In genomic region chr4:35754047-35754446, GRCh38 we compare ENCODE assay signal across 33 cellular contexts.
DNase-seq lines count a peak whose midpoint lies in the region; ATAC-seq, FAIRE-seq and TF ChIP-seq lines count a peak whose summit lies in the region.
"Had no signal": no experiment of that assay in that cellular context is flagged by ENCODE, and none has a peak within 500 bp of the region (broad histone marks: within the 10 kb centered on the region; RNA-seq: fewer than 3 reads in every experiment).

No MANE protein-coding gene starts in this region.

- in situ Hi-C loops in HepG2 (cut with HindIII; ENCODE audit: extremely low pct_ligation_motif_present, low pct_unique_long_range_greater_than_20kb): no loop called here

- H3K36me3 ChIP-seq in HepG2 (replicated peaks in 1 of 2; ENCODE audit: control insufficient read depth in 1 of 2, insufficient read depth in 2 of 2, low read length in 2 of 2): no peaks in the 10 kb centered on the region
- no peaks in the 10 kb centered on the region for H3K36me3 ChIP-seq in liver (ENCODE audit: control insufficient read depth in 4 of 4, insufficient read depth in 3 of 4, low read depth in 1 of 4, low read length in 3 of 4)
- no peaks in the 10 kb centered on the region for H3K36me3 ChIP-seq in right lobe of liver
- H3K36me3 ChIP-seq: BE2C; BLaER1; BLaER1 treated with 17β-estradiol and CSF1 and Interleukin-3, amounts not matched to agents 10 nM and 100 nM had no signal

- no peaks in the 10 kb centered on the region for H3K27me3 ChIP-seq in HepG2 (ENCODE audit: control insufficient read depth in 1 of 2, insufficient read depth in 2 of 2, low read length in 2 of 2)
- H3K27me3 ChIP-seq in liver (ENCODE audit: control insufficient read depth in 4 of 4, insufficient read depth in 4 of 4, low read length in 3 of 4): no peaks in the 10 kb centered on the region
- no peaks in the 10 kb centered on the region for H3K27me3 ChIP-seq in right lobe of liver
- H3K27me3 ChIP-seq: BE2C; BLaER1; BLaER1 treated with 17β-estradiol and CSF1 and Interleukin-3, amounts not matched to agents 10 nM and 100 nM had no signal

- H3K4me3 ChIP-seq in HepG2 (replicated peaks in 1 of 3; ENCODE audit: insufficient read depth in 1 of 3, low read depth in 2 of 3, low read length in 3 of 3): no peak overlapping the region
- no peak overlapping the region for H3K4me3 ChIP-seq in liver (ENCODE audit: low read depth in 1 of 3, low read length in 3 of 3)
- no peak overlapping the region for H3K4me3 ChIP-seq in right lobe of liver
- H3K4me3 ChIP-seq: A549; BLaER1; BLaER1 treated with 17β-estradiol and CSF1 and Interleukin-3, amounts not matched to agents 10 nM and 100 nM had no signal

- H3K9me3 ChIP-seq in HepG2 (ENCODE audit: low read length): peaks cover 9% of the 10 kb centered on the region; the same call in 1 of the 2 replicates
- H3K9me3 ChIP-seq in liver (ENCODE audit: control insufficient read depth in 4 of 4, low read length in 3 of 4): no peaks in the 10 kb centered on the region
- H3K9me3 ChIP-seq in right lobe of liver: no peaks in the 10 kb centered on the region
- H3K9me3 ChIP-seq: A549, BE2C, BLaER1, Caco-2 had no signal

- TF ChIP-seq RAD21 in HepG2 (CRISPR knock-in tag; IDR thresholded peaks at IDR 0.05) (no peak), liver (IDR thresholded peaks at IDR 0.05) (no peak)

- CTCF ChIA-PET in HepG2 (lab: Yijun Ruan, JAX; ENCODE audit: low intra/inter-chr PET ratio, low total read pairs): no interaction called here

- TF ChIP-seq EP300 in HepG2 (IDR thresholded peaks at IDR 0.05; ENCODE audit: low read depth in 2 of 2, low read length in 2 of 2): peak in 1 of 2 experiments; percentile 58; a peak in 1 of 4 replicates
- TF ChIP-seq EP300 in HepG2 (CRISPR knock-in tag; IDR thresholded peaks at IDR 0.05; ENCODE audit: borderline replicate concordance): no peak

- TF ChIP-seq CTCF in HepG2 (CRISPR knock-in tag; IDR thresholded peaks at IDR 0.05) (no peak), liver (IDR thresholded peaks at IDR 0.05; ENCODE audit: low read depth, low read length, missing input control) (no peak), right lobe of liver (IDR thresholded peaks at IDR 0.05) (no peak)

- H4K20me1 ChIP-seq in HepG2 (ENCODE audit: insufficient read depth, low read length): no peaks in the 10 kb centered on the region
- H4K20me1 ChIP-seq: BLaER1; BLaER1 treated with 17β-estradiol and CSF1 and Interleukin-3, amounts not matched to agents 10 nM and 100 nM had no signal

- peak overlapping the region; percentile 36; the same call in 1 of the 2 replicates for H3K4me2 ChIP-seq in HepG2 (ENCODE audit: low read depth, low read length)
- H3K4me2 ChIP-seq: A549; BLaER1; BLaER1 treated with 17β-estradiol and CSF1 and Interleukin-3, amounts not matched to agents 10 nM and 100 nM had no signal

- H3K9ac ChIP-seq in HepG2 (ENCODE audit: insufficient read depth, low read depth, low read length) (no peak overlapping the region), liver (ENCODE audit: low read depth in 1 of 2, low read length in 2 of 2) (no peak overlapping the region)
- H3K9ac ChIP-seq: BLaER1; BLaER1 treated with 17β-estradiol and CSF1 and Interleukin-3, amounts not matched to agents 10 nM and 100 nM had no signal

- peak; percentile 52 for FAIRE-seq in HepG2 (lab: Jason Lieb, UNC)
- FAIRE-seq: A204.1, A549, D721Med had no signal

- POLR2A ChIA-PET in HepG2 (lab: Yijun Ruan, JAX): no interaction called here

- intact Hi-C loops in HepG2 (cut with micrococcal nuclease; ENCODE audit: unreplicated experiment): loop anchor here (2.0 kb wide), 1 partner anchor 23 kb away; no protein-coding TSS in a partner anchor
- intact Hi-C loops in right lobe of liver (cut with DNase I): no loop called here

- DNase-seq in HepG2 (ENCODE audit: low spot score) (peak; percentile 88), right lobe of liver (no peak), DMS153 treated with DMSO at 0.1 percent for 48 hours (lab: John Stamatoyannopoulos, UW; ENCODE audit: unreplicated experiment) (no peak), RKO (ENCODE audit: low spot score) (no peak)
- no peak for DNase-seq in stimulated activated CD4-positive, alpha-beta T cell treated with anti-CD3 and anti-CD28 coated beads, Interleukin-1b, Interleukin-23, amount 100 ng/mL, for 48 hours
- DNase-seq: 8988T; ACHN; AML-193; BE2C; C1 segment of cervical spinal cord; Calu3; CD4-positive, alpha-beta memory T cell; CD4-positive, alpha-beta T cell; CD4-positive, CD25-positive, alpha-beta regulatory T cell; CD8-positive, alpha-beta memory T cell; CD8-positive, alpha-beta T cell; COR-L47; DMS 273 treated with DMSO at 0.1 percent for 48 hours; DMS153; DMS53; DMS79; DMS79 treated with DMSO at 0.1 percent for 48 hours; DND-41; EL had no signal

- no peak overlapping the region for H2AFZ ChIP-seq in HepG2 (ENCODE audit: low read length)

- no TSS peak for BruUV-seq in HepG2 (replicated peaks; lab: Mats Ljungman, UMichigan)

- ATAC-seq in HepG2: peak; percentile 90
- peak in 3 of 4 donors; percentile 30 to 65 (median 45) for ATAC-seq in right lobe of liver
- ATAC-seq: A549; CD8-positive, alpha-beta T cell had no signal

- H3K4me1 ChIP-seq in HepG2 (ENCODE audit: insufficient read depth, low read length) (peaks cover 34% of the 10 kb centered on the region), liver (ENCODE audit: control insufficient read depth in 4 of 4, insufficient read depth in 4 of 4, low read length in 3 of 4) (peaks cover 0 to 2% (median 0%) of the 10 kb centered on the region in 4 donors), right lobe of liver (no peaks in the 10 kb centered on the region)
- H3K4me1 ChIP-seq: A549; BE2C; BLaER1; BLaER1 treated with 17β-estradiol and CSF1 and Interleukin-3, amounts not matched to agents 10 nM and 100 nM had no signal

- no peaks in the 10 kb centered on the region for H3K79me2 ChIP-seq in HepG2 (ENCODE audit: insufficient read depth, low read length)

- TF ChIP-seq POLR2A in HepG2 (IDR thresholded peaks at IDR 0.05; ENCODE audit: insufficient read depth in 1 of 2, low read depth in 2 of 2, low read length in 2 of 2) (no peak), right lobe of liver (IDR thresholded peaks at IDR 0.05) (no peak)

- no peak overlapping the region for H3K27ac ChIP-seq in HepG2 (ENCODE audit: extremely low read length, insufficient read depth, low read length)
- no peak overlapping the region for H3K27ac ChIP-seq in liver (ENCODE audit: low read depth in 1 of 2, low read length in 2 of 2)
- H3K27ac ChIP-seq in right lobe of liver: no peak overlapping the region
- H3K27ac ChIP-seq: 22Rv1; A549; BLaER1; BLaER1 treated with 17β-estradiol and CSF1 and Interleukin-3, amounts not matched to agents 10 nM and 100 nM; C4-2B had no signal

TF ChIP-seq in HepG2, 621 proteins besides CTCF, POLR2A, EP300 and RAD21 (continues in another document):
- TF ChIP-seq IRX3 (CRISPR knock-in tag; IDR thresholded peaks at IDR 0.05; ENCODE audit: borderline replicate concordance, low read depth) (no peak), ZNF576 (CRISPR knock-in tag; IDR thresholded peaks at IDR 0.05) (no peak), HNF4G (IDR thresholded peaks at IDR 0.05; ENCODE audit: borderline replicate concordance, low read depth, low read length) (0 out of 2 replicates have a peak, but pooled peaks have one; percentile 59), HNF4G (CRISPR knock-in tag; IDR thresholded peaks at IDR 0.05; ENCODE audit: borderline replicate concordance, low read depth) (no peak), SOX5 (CRISPR knock-in tag; IDR thresholded peaks at IDR 0.05; ENCODE audit: borderline replicate concordance) (no peak; the same call in 1 of the 2 replicates), FOXA1 (IDR thresholded peaks at IDR 0.05) (no peak), FOXA1 (CRISPR knock-in tag; IDR thresholded peaks at IDR 0.05) (0 out of 2 replicates have a peak, but pooled peaks have one; percentile 13), CREM (IDR thresholded peaks at IDR 0.05) (no peak), CREM (CRISPR knock-in tag; IDR thresholded peaks at IDR 0.05) (no peak)

TF ChIP-seq in liver, 16 proteins besides CTCF, POLR2A, EP300 and RAD21:
- peak; percentile 65 to 66 for TF ChIP-seq HNF4A (conservative IDR thresholded peaks at IDR 0.05)
- no peak for TF ChIP-seq ATF3 (IDR thresholded peaks at IDR 0.05)
- peak; percentile 25 for TF ChIP-seq HNF4G (IDR thresholded peaks at IDR 0.05)
- peak; percentile 33 for TF ChIP-seq YY1 (IDR thresholded peaks at IDR 0.05)
- TF ChIP-seq SP1 (IDR thresholded peaks at IDR 0.05): no peak
